Comparison of ENCODE assay signal across 34 cellular contexts in the genomic region with DNA sequence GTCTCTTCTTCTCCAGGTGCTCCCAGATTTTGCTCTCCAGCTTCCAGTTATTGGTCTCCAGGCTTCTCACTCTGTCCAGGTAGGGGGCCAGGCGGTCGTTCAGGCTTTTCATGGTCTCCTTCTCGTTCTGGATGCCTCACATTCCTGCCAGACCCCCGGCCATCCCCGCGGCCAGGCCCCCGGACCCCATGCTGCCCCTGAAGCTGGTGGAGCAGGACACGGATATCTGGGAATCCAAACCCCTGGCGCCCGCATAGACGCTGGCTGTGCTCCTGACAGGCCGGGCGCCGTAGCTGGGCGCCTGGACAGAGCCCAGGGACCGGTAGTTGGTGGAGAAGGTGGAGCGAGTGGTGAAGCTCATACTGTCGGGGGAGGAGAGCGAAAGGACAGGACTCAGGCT.
"Had no signal": no experiment of that assay in that cellular context is flagged by ENCODE, and none has a peak within 500 bp of the region (broad histone marks: within the 10 kb centered on the region; RNA-seq: fewer than 3 reads in every experiment).

No MANE protein-coding gene starts in this region.

- DNase-seq: Karpas-422, Kasumi-1, MG63, MM.1S, MV-4-11, NCI-H1048, NCI-H1092, NCI-H1092 treated with DMSO at 0.1 percent for 48 hours, NCI-H1105, NCI-H1105 treated with DMSO at 0.1 percent for 48 hours, NCI-H1417, NCI-H1417 treated with DMSO at 0.1 percent for 48 hours, NCI-H1436, NCI-H1436 treated with DMSO at 0.1 percent for 48 hours, NCI-H146, NCI-H1694, NCI-H1694 treated with DMSO at 0.1 percent for 48 hours, NCI-H187, NCI-H187 treated with DMSO at 0.1 percent for 48 hours, NCI-H1930, NCI-H2029, NCI-H2029 treated with DMSO at 0.1 percent for 48 hours, NCI-H2081, NCI-H2081 treated with DMSO at 0.1 percent for 48 hours, NCI-H2107, NCI-H2171, NCI-H2171 treated with DMSO at 0.1 percent for 48 hours, NCI-H2227 treated with DMSO at 0.1 percent for 48 hours, NCI-H226, NCI-H345, NCI-H446, NCI-H446 treated with DMSO at 0.1 percent for 48 hours, NCI-H510A, NCI-H510A treated with DMSO at 0.1 percent for 48 hours had no signal
